ENCODE assay signal across 2 cellular contexts in genomic region chr9:13502503-13502902, GRCh38.
TF ChIP-seq lines count a peak whose summit lies in the region.

No MANE protein-coding gene starts in this region.

TF ChIP-seq in GM23338, 12 proteins besides CTCF, POLR2A, EP300 and RAD21 (continued from another document):
- no peak for TF ChIP-seq NANOG (IDR thresholded peaks at IDR 0.05; ENCODE audit: borderline replicate concordance)
- TF ChIP-seq CREB1 (CRISPR knock-in tag; IDR thresholded peaks at IDR 0.05; ENCODE audit: low read depth) = no peak
- TF ChIP-seq STAT1 (IDR thresholded peaks at IDR 0.05; ENCODE audit: unreplicated experiment) = no peak
- no peak for TF ChIP-seq JUNB (IDR thresholded peaks at IDR 0.05; ENCODE audit: unreplicated experiment)
- no peak for TF ChIP-seq ZNF462 (CRISPR knock-in tag; IDR thresholded peaks at IDR 0.05)
- no peak for TF ChIP-seq ETS1 (IDR thresholded peaks at IDR 0.05)
- no peak for TF ChIP-seq ZNF331 (CRISPR knock-in tag; IDR thresholded peaks at IDR 0.05; ENCODE audit: low read depth)
- no peak for TF ChIP-seq REST (IDR thresholded peaks at IDR 0.05; ENCODE audit: unreplicated experiment)
- TF ChIP-seq ZNF114 (CRISPR knock-in tag; IDR thresholded peaks at IDR 0.05) = no peak
- TF ChIP-seq EZH2 (IDR thresholded peaks at IDR 0.05; ENCODE audit: low read depth, unreplicated experiment) = no peak
- no peak for TF ChIP-seq EZH2phosphoT487 (IDR thresholded peaks at IDR 0.05; ENCODE audit: unreplicated experiment)

TF ChIP-seq in H1, 55 proteins besides CTCF, POLR2A, EP300 and RAD21:
- TF ChIP-seq KDM1A (IDR thresholded peaks at IDR 0.05; ENCODE audit: borderline replicate concordance, low read length) (no peak), MAX (IDR thresholded peaks at IDR 0.05) (no peak), KDM5A (IDR thresholded peaks at IDR 0.05; ENCODE audit: low read length) (no peak), JUN (IDR thresholded peaks at IDR 0.05; ENCODE audit: low read depth, low read length) (no peak), GABPA (IDR thresholded peaks at IDR 0.05; ENCODE audit: borderline replicate concordance, insufficient read depth, low read length) (no peak), SUZ12 (IDR thresholded peaks at IDR 0.05; ENCODE audit: low read length) (no peak), CHD7 (IDR thresholded peaks at IDR 0.05; ENCODE audit: insufficient replicate concordance, low read length) (no peak)
